26 cellular contexts compared by ENCODE assay signal in genomic region chr6:4950076-4950475, GRCh38. TPM values are rescaled to one million over a fixed set of nuclear protein-coding genes. Genes with fewer than 3 reads are reported as not detected.
A peak's percentile ranks its signal among the peaks of the same experiment; 100 is the strongest.
DNase-seq lines count a peak whose midpoint lies in the region; ATAC-seq, FAIRE-seq and TF ChIP-seq lines count a peak whose summit lies in the region.
"Had no signal": no experiment of that assay in that cellular context is flagged by ENCODE, and none has a peak within 500 bp of the region (broad histone marks: within the 10 kb centered on the region; RNA-seq: fewer than 3 reads in every experiment).

No MANE protein-coding gene starts in this region.

- no peaks in the 10 kb centered on the region for H3K4me1 ChIP-seq in Caco-2
- H3K4me1 ChIP-seq in IMR-90 (ENCODE audit: control insufficient read depth, insufficient read depth, low read length) = no peaks in the 10 kb centered on the region
- H3K4me1 ChIP-seq in endodermal cell (ENCODE audit: control insufficient read depth, insufficient read depth, low read length) = no peaks in the 10 kb centered on the region
- no peaks in the 10 kb centered on the region for H3K4me1 ChIP-seq in Peyer's patch
- no peaks in the 10 kb centered on the region for H3K4me1 ChIP-seq in HepG2 (ENCODE audit: insufficient read depth, low read length)
- H3K4me1 ChIP-seq: BLaER1 had no signal

- H3K27me3 Mint-ChIP-seq in Caco-2 (ENCODE audit: insufficient read depth, unreplicated experiment) = no peaks in the 10 kb centered on the region
- no peaks in the 10 kb centered on the region for H3K27me3 Mint-ChIP-seq in endodermal cell (ENCODE audit: insufficient read depth)
- H3K27me3 Mint-ChIP-seq in nephron progenitor cell (ENCODE audit: low read depth, poor library complexity) = no peaks in the 10 kb centered on the region
- H3K27me3 Mint-ChIP-seq: CD4-positive, CD25-positive, alpha-beta regulatory T cell; IgD-negative memory B cell had no signal

- no peak overlapping the region for H3K14ac ChIP-seq in IMR-90 (replicated peaks; ENCODE audit: low read depth, low read length)

- BruUV-seq in Caco-2 (replicated peaks; lab: Mats Ljungman, UMichigan) (no TSS peak), IMR-90 (replicated peaks; lab: Mats Ljungman, UMichigan) (no TSS peak), HepG2 (replicated peaks; lab: Mats Ljungman, UMichigan) (no TSS peak)

- TF ChIP-seq POLR2A in IMR-90 (IDR thresholded peaks at IDR 0.05; ENCODE audit: low read depth, low read length) (no peak), Peyer's patch (IDR thresholded peaks at IDR 0.05) (no peak), HepG2 (IDR thresholded peaks at IDR 0.05; ENCODE audit: insufficient read depth in 1 of 2, low read depth in 2 of 2, low read length in 2 of 2) (no peak)

- H4K8ac ChIP-seq in IMR-90 (ENCODE audit: low read depth in 2 of 2, low read length in 2 of 2) = no peak overlapping the region

- WGBS in IMR-90 (ENCODE audit: extremely low coverage in 2 of 2, insufficient read length in 1 of 2), 2 experiments = 85% methylated on average over 3 of the region's 11 CpGs; no CpG with 5 or more reads in 1 of the 2 experiments
- 95 to 96% methylated on average over 6 to 11 of the region's 11 CpGs for WGBS in endodermal cell (ENCODE audit: insufficient coverage in 1 of 2, insufficient read length in 1 of 2), 2 experiments
- 98% methylated on average over 11 of the region's 11 CpGs for WGBS in HepG2 (ENCODE audit: low lambda C conversion rate)

- H3K23ac ChIP-seq in IMR-90 (ENCODE audit: low read depth, low read length) = no peak overlapping the region

- H2AK5ac ChIP-seq in IMR-90 (ENCODE audit: low read depth, low read length) = peak overlapping the region; percentile 18; the same call in 1 of the 2 replicates

- no peak overlapping the region for H3K56ac ChIP-seq in IMR-90 (ENCODE audit: extremely low read depth, insufficient read depth, low read length)

- intact Hi-C loops in Caco-2 (cut with micrococcal nuclease; ENCODE audit: unreplicated experiment) = no loop called here
- intact Hi-C loops in IMR-90 (cut with micrococcal nuclease) = no loop called here
- intact Hi-C loops in HepG2 (cut with micrococcal nuclease; ENCODE audit: unreplicated experiment) = no loop called here

- peaks cover 6% of the 10 kb centered on the region for H3K4me1 Mint-ChIP-seq in Caco-2 (ENCODE audit: low read depth, unreplicated experiment)
- H3K4me1 Mint-ChIP-seq in endodermal cell = peaks cover 8% of the 10 kb centered on the region
- H3K4me1 Mint-ChIP-seq in nephron progenitor cell = peaks cover 25% of the 10 kb centered on the region
- H3K4me1 Mint-ChIP-seq: CD4-positive, CD25-positive, alpha-beta regulatory T cell; IgD-negative memory B cell had no signal

- TF ChIP-seq CTCF in Caco-2 (IDR thresholded peaks at IDR 0.05; ENCODE audit: insufficient read depth in 1 of 2, low read depth in 1 of 2, low read length in 1 of 2, severe bottlenecking in 1 of 2, unreplicated experiment in 1 of 2) (no peak), IMR-90 (conservative IDR thresholded peaks at IDR 0.05; ENCODE audit: low read depth, low read length) (no peak), endodermal cell (conservative IDR thresholded peaks at IDR 0.05) (peak; percentile 23), nephron progenitor cell (IDR thresholded peaks at IDR 0.05) (no peak), Peyer's patch (IDR thresholded peaks at IDR 0.05) (no peak), HepG2 (CRISPR knock-in tag; IDR thresholded peaks at IDR 0.05) (no peak)

- DNase-seq in Caco-2 (no peak), IMR-90 (no peak), endodermal cell (no peak), nephron progenitor cell (no peak), OCI-M1 (lab: John Stamatoyannopoulos, UW) (no peak), Peyer's patch (no peak), HepG2 (ENCODE audit: low spot score) (no peak)
- no peak for DNase-seq in activated naive CD4-positive, alpha-beta T cell treated with anti-CD3 and anti-CD28 coated beads, Interleukin-2, amount 50 U/mL, for 16 hours
- DNase-seq: CD4-positive, CD25-positive, alpha-beta regulatory T cell; H7; NCI-H1048; NCI-H1417; NCI-H1694; NCI-H2029 treated with DMSO at 0.1 percent for 48 hours; NCI-H446 treated with DMSO at 0.1 percent for 48 hours; NCI-H526; NCI-H82; NK-92 treated with Interleukin-12 subunit alpha and Interleukin-12 subunit beta, amount 100 ng/mL, for 24 hours; PC-9; Right ventricle myocardium superior; RPMI8226 had no signal

- CTCF ChIA-PET in Caco-2 (lab: Charles Lee) (interaction anchor here (0.8 kb wide), 1 partner anchor 53 kb away, joined by 3 read pairs; no protein-coding TSS in a partner anchor), IMR-90 (lab: Yijun Ruan, JAX) (no interaction called here), HepG2 (lab: Yijun Ruan, JAX; ENCODE audit: low intra/inter-chr PET ratio, low total read pairs) (no interaction called here)

- H2BK20ac ChIP-seq in IMR-90 (ENCODE audit: low read depth, low read length) = no peak overlapping the region

- H2AK9ac ChIP-seq in IMR-90 (replicated peaks; ENCODE audit: low read depth, low read length, poor library complexity) = no peak overlapping the region

- H3K27ac Mint-ChIP-seq in Caco-2 (ENCODE audit: unreplicated experiment) (peak overlapping the region; percentile 66), endodermal cell (no peak overlapping the region), nephron progenitor cell (peak overlapping the region; percentile 55)
- H3K27ac Mint-ChIP-seq: CD4-positive, CD25-positive, alpha-beta regulatory T cell; IgD-negative memory B cell had no signal

- H3K36me3 ChIP-seq in Caco-2 (ENCODE audit: control insufficient read depth, insufficient read depth, low read length) (no peaks in the 10 kb centered on the region), IMR-90 (ENCODE audit: control insufficient read depth, insufficient read depth, low read length) (peaks cover 35% of the 10 kb centered on the region), endodermal cell (ENCODE audit: control insufficient read depth, insufficient read depth, low read length) (peaks cover 39% of the 10 kb centered on the region), Peyer's patch (peaks cover 0 to 55% (median 0%) of the 10 kb centered on the region in 3 donors), HepG2 (replicated peaks in 1 of 2; ENCODE audit: control insufficient read depth in 1 of 2, insufficient read depth in 2 of 2, low read length in 2 of 2) (peaks cover 14 to 56% of the 10 kb centered on the region in 2 experiments)

- H3K9ac ChIP-seq in IMR-90 (ENCODE audit: low read depth, low read length) (no peak overlapping the region), endodermal cell (ENCODE audit: extremely low read depth, low read length, poor library complexity, severe bottlenecking) (no peak overlapping the region), HepG2 (ENCODE audit: insufficient read depth, low read depth, low read length) (no peak overlapping the region)
- H3K9ac ChIP-seq: BLaER1 had no signal

- H3K18ac ChIP-seq in IMR-90 (ENCODE audit: low read depth, low read length) = no peak overlapping the region

- ATAC-seq in IMR-90 (ENCODE audit: low read depth) (no peak), HepG2 (no peak)

- H2BK5ac ChIP-seq in IMR-90 (ENCODE audit: low read depth, low read length, poor library complexity, severe bottlenecking) = no peak overlapping the region

- TF ChIP-seq RAD21 in IMR-90 (IDR thresholded peaks at IDR 0.05; ENCODE audit: low read length) (no peak), HepG2 (CRISPR knock-in tag; IDR thresholded peaks at IDR 0.05) (no peak)

- H3K9me1 ChIP-seq in IMR-90 (ENCODE audit: insufficient read depth, low read length) = peaks cover 4% of the 10 kb centered on the region

- no peak overlapping the region for H2AFZ ChIP-seq in IMR-90 (replicated peaks; ENCODE audit: low read length, poor library complexity)
- H2AFZ ChIP-seq in HepG2 (ENCODE audit: low read length) = no peak overlapping the region
- H2AFZ ChIP-seq: PC-9 had no signal

- no peak for FAIRE-seq in HepG2 (lab: Jason Lieb, UNC)
- FAIRE-seq: A204.1, D721Med, GM18507 had no signal

- no peak overlapping the region for H3K4ac ChIP-seq in IMR-90 (ENCODE audit: low read depth, low read length)

- POLR2A ChIA-PET in Caco-2 (lab: Charles Lee) (no interaction called here), IMR-90 (lab: Charles Lee; ENCODE audit: unreplicated experiment) (no interaction called here), HepG2 (lab: Yijun Ruan, JAX) (no interaction called here)

- TF ChIP-seq EP300 in HepG2 (IDR thresholded peaks at IDR 0.05; ENCODE audit: low read depth in 2 of 2, low read length in 2 of 2) (no peak), HepG2 (CRISPR knock-in tag; IDR thresholded peaks at IDR 0.05; ENCODE audit: borderline replicate concordance) (no peak)

- H3K9me3 Mint-ChIP-seq in Caco-2 (ENCODE audit: unreplicated experiment) (no peaks in the 10 kb centered on the region), endodermal cell (no peaks in the 10 kb centered on the region), nephron progenitor cell (no peaks in the 10 kb centered on the region)
- H3K9me3 Mint-ChIP-seq: CD4-positive, CD25-positive, alpha-beta regulatory T cell; IgD-negative memory B cell had no signal

- H4K5ac ChIP-seq in IMR-90 (ENCODE audit: low read depth, low read length) = no peak overlapping the region

- no peak overlapping the region for H2BK15ac ChIP-seq in IMR-90 (ENCODE audit: low read depth, low read length)

- H3K27ac ChIP-seq in IMR-90 (ENCODE audit: insufficient read depth, low read length) (no peak overlapping the region), endodermal cell (ENCODE audit: low read depth, low read length) (no peak overlapping the region), Peyer's patch (no peak overlapping the region), HepG2 (ENCODE audit: extremely low read length, insufficient read depth, low read length) (no peak overlapping the region)
- H3K27ac ChIP-seq: BLaER1, PC-9 had no signal

- in situ Hi-C loops in IMR-90 (cut with MboI; ENCODE audit: low sequenced_read_pairs) (no loop called here), HepG2 (cut with HindIII; ENCODE audit: extremely low pct_ligation_motif_present, low pct_unique_long_range_greater_than_20kb) (no loop called here)

- no peak overlapping the region for H2BK120ac ChIP-seq in IMR-90 (ENCODE audit: low read depth, low read length)

- peaks cover 4 to 10% of the 10 kb centered on the region in 2 experiments; a peak in 2 of 4 replicates for H3K79me1 ChIP-seq in IMR-90 (ENCODE audit: low read depth in 1 of 2, low read length in 2 of 2)

- H3K36me3 Mint-ChIP-seq in Caco-2 (ENCODE audit: insufficient read depth, unreplicated experiment) (peaks cover 21% of the 10 kb centered on the region), endodermal cell (ENCODE audit: low read depth) (peaks cover 56% of the 10 kb centered on the region), nephron progenitor cell (ENCODE audit: low read depth) (peaks cover 71% of the 10 kb centered on the region)

- H3K27me3 ChIP-seq in Caco-2 (replicated peaks; ENCODE audit: control insufficient read depth, insufficient read depth, low read length) (no peaks in the 10 kb centered on the region), IMR-90 (ENCODE audit: control insufficient read depth, insufficient read depth, low read length) (no peaks in the 10 kb centered on the region), endodermal cell (ENCODE audit: control insufficient read depth, insufficient read depth, low read length, poor library complexity, severe bottlenecking) (no peaks in the 10 kb centered on the region), Peyer's patch (no peaks in the 10 kb centered on the region), HepG2 (ENCODE audit: control insufficient read depth in 1 of 2, insufficient read depth in 2 of 2, low read length in 2 of 2) (no peaks in the 10 kb centered on the region)
- H3K27me3 ChIP-seq: BLaER1 had no signal

- no peak overlapping the region for H3K4me3 Mint-ChIP-seq in Caco-2 (ENCODE audit: unreplicated experiment)
- H3K4me3 Mint-ChIP-seq in endodermal cell = no peak overlapping the region
- no peak overlapping the region for H3K4me3 Mint-ChIP-seq in nephron progenitor cell
- H3K4me3 Mint-ChIP-seq: CD4-positive, CD25-positive, alpha-beta regulatory T cell; IgD-negative memory B cell had no signal

- H3K9me3 ChIP-seq in Caco-2 (no peaks in the 10 kb centered on the region), IMR-90 (ENCODE audit: control insufficient read depth, insufficient read depth, low read length) (no peaks in the 10 kb centered on the region), endodermal cell (ENCODE audit: control insufficient read depth, low read length) (no peaks in the 10 kb centered on the region), Peyer's patch (no peaks in the 10 kb centered on the region), HepG2 (ENCODE audit: low read length) (no peaks in the 10 kb centered on the region)
- H3K9me3 ChIP-seq: BLaER1 had no signal

- H4K91ac ChIP-seq in IMR-90 (ENCODE audit: insufficient read depth, low read depth, low read length) = no peak overlapping the region

- no peak overlapping the region for H3K4me3 ChIP-seq in Caco-2 (ENCODE audit: low read depth, low read length)
- no peak overlapping the region for H3K4me3 ChIP-seq in IMR-90 (ENCODE audit: insufficient read depth, low read depth, low read length)
- no peak overlapping the region for H3K4me3 ChIP-seq in endodermal cell (ENCODE audit: low read length)
- H3K4me3 ChIP-seq in Peyer's patch = no peak overlapping the region
- no peak overlapping the region for H3K4me3 ChIP-seq in HepG2 (replicated peaks in 1 of 3; ENCODE audit: insufficient read depth in 1 of 3, low read depth in 2 of 3, low read length in 3 of 3)
- H3K4me3 ChIP-seq: BLaER1, PC-9 had no signal

- H4K20me1 ChIP-seq in IMR-90 (ENCODE audit: insufficient read depth, low read length) = no peaks in the 10 kb centered on the region; the same call in 1 of the 2 replicates
- H4K20me1 ChIP-seq in HepG2 (ENCODE audit: insufficient read depth, low read length) = no peaks in the 10 kb centered on the region

- no peaks in the 10 kb centered on the region for H3K79me2 ChIP-seq in HepG2 (ENCODE audit: insufficient read depth, low read length)

- H3K4me2 ChIP-seq in IMR-90 (ENCODE audit: low read depth, low read length) (no peak overlapping the region), HepG2 (ENCODE audit: low read depth, low read length) (no peak overlapping the region)
- H3K4me2 ChIP-seq: BLaER1, PC-9 had no signal

- dilution Hi-C loops in IMR-90 (cut with HindIII; ENCODE audit: low sequenced_read_pairs, unreplicated experiment) = no loop called here

RNA-seq across cellular contexts. Expression of gene RPP40, which starts 53.8 kb away (rescaled TPM):
- total RNA-seq in Caco-2 (2022) = 11.6 and 13.1 TPM in 2 replicates
- total RNA-seq in IMR-90 (2012; rRNA removed) = 19.7 and 22.2 TPM in 2 replicates
- polyA plus RNA-seq in IMR-90 (2012; rRNA removed) = 6.6 and 8.1 TPM in 2 replicates
- polyA plus RNA-seq in IMR-90 (2012; cell fraction: cytosol; rRNA removed) = 3.2 and 4.2 TPM in 2 replicates
- polyA plus RNA-seq in IMR-90 (2012; cell fraction: nucleus; rRNA removed; ENCODE audit: low replicate concordance) = 2.3 and 4.6 TPM in 2 replicates
- 1 to 10 TPM; 8.4 to 9.0 TPM for total RNA-seq in endodermal cell
- polyA plus RNA-seq in endodermal cell (2013, experiment 1 of 2) = 17.7 TPM
- polyA plus RNA-seq in endodermal cell (2013, experiment 2 of 2) = 15.2 TPM
- total RNA-seq in Peyer's patch = 1 to 10 TPM in 2 of 4 donors, not detected in 2; 4.4 to 7.4 TPM
- 41.2 and 64.0 TPM in 2 replicates for total RNA-seq in HepG2 (2016; rRNA removed; fragmentation: Illumina TruSeq; extraction: Trizol)
- total RNA-seq in HepG2 (2016; cell fraction: cytosol; rRNA removed; fragmentation: Illumina TruSeq; extraction: Trizol; ENCODE audit: low read depth) = 6.2 and 9.4 TPM in 2 replicates
- total RNA-seq in HepG2 (2016; cell fraction: insoluble cytoplasmic fraction; rRNA removed; fragmentation: Illumina TruSeq; extraction: Trizol) = 44.8 and 65.5 TPM in 2 replicates
- total RNA-seq in HepG2 (2016; cell fraction: membrane; rRNA removed; fragmentation: Illumina TruSeq; extraction: Trizol) = 13.3 and 13.7 TPM in 2 replicates
- 22.1 and 24.0 TPM in 2 replicates for total RNA-seq in HepG2 (2016; cell fraction: nucleus; rRNA removed; fragmentation: Illumina TruSeq; extraction: Trizol)
- 18.0 and 19.4 TPM in 2 replicates for polyA plus RNA-seq in HepG2 (2011; rRNA removed)
- polyA plus RNA-seq in HepG2 (2011; cell fraction: cytosol; rRNA removed) = 7.7 and 14.3 TPM in 2 replicates
- polyA plus RNA-seq in HepG2 (2011; cell fraction: nucleus; rRNA removed) = 6.5 and 6.6 TPM in 2 replicates
- 26.7 and 29.8 TPM in 2 replicates for polyA plus RNA-seq in HepG2 (2012)
- polyA plus RNA-seq in HepG2 (2016; cell fraction: cytosol; fragmentation: Illumina TruSeq; extraction: Trizol; ENCODE audit: low read depth) = 15.4 and 17.1 TPM in 2 replicates
- polyA plus RNA-seq in HepG2 (2016; cell fraction: insoluble cytoplasmic fraction; fragmentation: Illumina TruSeq; extraction: Trizol; ENCODE audit: low read depth) = 66.0 and 77.9 TPM in 2 replicates
- polyA plus RNA-seq in HepG2 (2016; cell fraction: membrane; fragmentation: Illumina TruSeq; extraction: Trizol; ENCODE audit: low read depth) = 17.5 and 18.0 TPM in 2 replicates
- 29.6 and 31.9 TPM in 2 replicates for polyA plus RNA-seq in HepG2 (2016; cell fraction: nucleus; fragmentation: Illumina TruSeq; extraction: Trizol; ENCODE audit: insufficient read depth, low read depth)
- polyA minus RNA-seq in HepG2 (2011; rRNA and poly(A)+ RNA removed; ENCODE audit: low replicate concordance) = 9.4 and 13.4 TPM in 2 replicates
- polyA minus RNA-seq in HepG2 (2011; cell fraction: cytosol; rRNA and poly(A)+ RNA removed) = 6.6 and 7.6 TPM in 2 replicates
- 24.3 and 26.1 TPM in 2 replicates for polyA minus RNA-seq in HepG2 (2011; cell fraction: nucleus; rRNA and poly(A)+ RNA removed)
